Comparison of ENCODE assay signal across 1 cellular context in the genomic region with DNA sequence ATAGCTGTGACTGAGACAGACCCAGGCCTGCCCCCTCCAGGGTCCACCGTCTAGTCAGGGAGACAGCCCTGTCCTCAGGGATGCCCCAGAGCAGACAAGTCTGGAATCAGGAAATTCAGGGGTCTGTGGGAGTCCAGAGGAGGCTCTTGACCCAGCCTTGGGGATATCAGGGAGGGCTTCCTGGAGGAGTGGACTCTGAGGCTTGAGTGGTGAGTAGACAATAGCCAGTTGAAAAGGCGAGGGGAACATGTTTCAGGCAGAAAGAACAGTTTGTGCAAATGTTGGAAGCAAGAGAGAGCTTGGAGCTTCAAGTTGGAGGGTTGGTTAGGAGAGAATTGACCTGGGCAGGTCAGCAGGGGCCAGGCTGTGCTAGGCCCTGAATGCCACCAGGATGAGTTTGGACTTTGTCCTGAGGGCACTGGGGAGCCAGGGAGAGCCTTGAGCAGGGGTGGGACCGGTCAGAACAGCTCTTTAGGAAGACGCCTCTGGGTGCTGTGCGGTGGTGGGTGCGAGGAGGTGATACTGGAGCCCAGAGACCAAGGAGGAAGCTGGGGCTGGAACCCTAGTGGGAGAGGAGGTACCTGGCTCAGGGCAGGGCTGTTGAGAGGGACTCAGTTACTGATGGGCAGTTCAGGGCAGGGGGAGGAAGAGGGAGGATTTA.
TF ChIP-seq lines count a peak whose summit lies in the region.

No MANE protein-coding gene starts in this region.

TF ChIP-seq in SK-N-SH treated with all-trans-retinoic acid at 6 μM for 48 hours, 23 proteins besides CTCF, POLR2A, EP300 and RAD21 (continued from another document):
- TF ChIP-seq, protein P1, sequence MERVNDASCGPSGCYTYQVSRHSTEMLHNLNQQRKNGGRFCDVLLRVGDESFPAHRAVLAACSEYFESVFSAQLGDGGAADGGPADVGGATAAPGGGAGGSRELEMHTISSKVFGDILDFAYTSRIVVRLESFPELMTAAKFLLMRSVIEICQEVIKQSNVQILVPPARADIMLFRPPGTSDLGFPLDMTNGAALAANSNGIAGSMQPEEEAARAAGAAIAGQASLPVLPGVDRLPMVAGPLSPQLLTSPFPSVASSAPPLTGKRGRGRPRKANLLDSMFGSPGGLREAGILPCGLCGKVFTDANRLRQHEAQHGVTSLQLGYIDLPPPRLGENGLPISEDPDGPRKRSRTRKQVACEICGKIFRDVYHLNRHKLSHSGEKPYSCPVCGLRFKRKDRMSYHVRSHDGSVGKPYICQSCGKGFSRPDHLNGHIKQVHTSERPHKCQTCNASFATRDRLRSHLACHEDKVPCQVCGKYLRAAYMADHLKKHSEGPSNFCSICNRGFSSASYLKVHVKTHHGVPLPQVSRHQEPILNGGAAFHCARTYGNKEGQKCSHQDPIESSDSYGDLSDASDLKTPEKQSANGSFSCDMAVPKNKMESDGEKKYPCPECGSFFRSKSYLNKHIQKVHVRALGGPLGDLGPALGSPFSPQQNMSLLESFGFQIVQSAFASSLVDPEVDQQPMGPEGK (CRISPR knock-in tag; IDR thresholded peaks at IDR 0.05; ENCODE audit: borderline replicate concordance): no peak
- TF ChIP-seq ESRRG (CRISPR knock-in tag; IDR thresholded peaks at IDR 0.05) (no peak), ZFP3 (CRISPR knock-in tag; IDR thresholded peaks at IDR 0.05) (no peak), PPARA (CRISPR knock-in tag; IDR thresholded peaks at IDR 0.05; ENCODE audit: borderline replicate concordance) (no peak)
